Comparison of ENCODE assay signal across 10 cellular contexts in the genomic region with DNA sequence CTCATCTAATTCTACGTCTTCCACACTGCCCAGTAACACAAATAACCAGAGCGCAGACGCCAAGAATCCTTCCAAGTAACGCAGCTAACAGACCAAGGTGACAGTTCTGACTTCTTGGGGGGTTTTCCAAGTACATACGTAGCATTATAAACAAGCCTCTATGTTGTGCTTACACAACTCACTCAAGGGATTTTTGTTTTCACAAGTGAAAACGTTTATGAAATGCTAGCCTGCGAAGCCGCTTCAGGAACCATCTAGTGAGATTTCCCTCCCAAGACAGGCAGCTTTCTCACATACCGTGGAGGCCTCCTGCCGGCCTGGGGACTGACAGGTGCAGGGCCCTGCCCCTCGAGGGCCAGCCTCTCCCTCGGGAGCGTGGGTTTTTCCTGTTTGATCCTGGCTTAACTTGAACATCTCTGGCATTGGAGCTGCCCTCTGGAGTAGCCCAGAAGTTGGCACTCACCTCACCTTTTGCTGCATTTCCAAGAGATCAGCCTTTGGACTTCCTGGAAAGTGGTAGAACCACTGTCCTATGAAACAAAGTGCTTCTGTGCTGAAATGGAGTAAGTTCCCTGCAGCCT.
DNase-seq lines count a peak whose midpoint lies in the region; ATAC-seq and TF ChIP-seq lines count a peak whose summit lies in the region.
"Had no signal": no experiment of that assay in that cellular context is flagged by ENCODE, and none has a peak within 500 bp of the region (broad histone marks: within the 10 kb centered on the region; RNA-seq: fewer than 3 reads in every experiment).

No MANE protein-coding gene starts in this region.

- POLR2A ChIA-PET in activated CD4-positive, alpha-beta memory T cell treated with anti-CD3 and anti-CD28 coated beads, Interleukin-2, amount 10 ng/mL, durations not matched to agents 7 days and 5 days (lab: Charles Lee) = no interaction called here
- POLR2A ChIA-PET in activated CD4-positive, alpha-beta memory T cell treated with anti-CD3 and anti-CD28 coated beads for 36 hours (lab: Charles Lee) = no interaction called here

- CTCF ChIA-PET in activated CD4-positive, alpha-beta memory T cell treated with anti-CD3 and anti-CD28 coated beads, Interleukin-2, amount 10 ng/mL, durations not matched to agents 7 days and 5 days (lab: Charles Lee) = interaction anchor here (0.6 to 1.3 kb wide), 3 partner anchors 19 to 80 kb away, joined by 3 read pairs; no protein-coding TSS in a partner anchor
- CTCF ChIA-PET in activated CD4-positive, alpha-beta memory T cell treated with anti-CD3 and anti-CD28 coated beads for 36 hours (lab: Charles Lee) = interaction anchor here (1.0 to 8.5 kb wide), 4 partner anchors 19 to 179 kb away, joined by 3 to 119 read pairs (median 15); no protein-coding TSS in a partner anchor
- CTCF ChIA-PET in activated CD8-positive, alpha-beta memory T cell treated with anti-CD3 and anti-CD28 coated beads, Interleukin-2, amount 10 ng/mL, durations not matched to agents 7 days and 5 days (lab: Charles Lee) = interaction anchor here (1.1 to 3.6 kb wide), 6 partner anchors 18 to 179 kb away, joined by 4 to 24 read pairs (median 6); no protein-coding TSS in a partner anchor

- peaks cover 0 to 18% of the 10 kb centered on the region in 2 donors for H3K4me1 ChIP-seq in right atrium auricular region

- intact Hi-C loops in activated CD4-positive, alpha-beta memory T cell treated with anti-CD3 and anti-CD28 coated beads for 36 hours (cut with micrococcal nuclease) = no loop called here
- intact Hi-C loops in left ventricle myocardium superior (cut with micrococcal nuclease) = no loop called here

- DNase-seq in activated CD4-positive, alpha-beta memory T cell treated with anti-CD3 and anti-CD28 coated beads, Interleukin-2, amount 10 ng/mL, durations not matched to agents 7 days and 5 days = peak; percentile 11
- no peak for DNase-seq in activated CD4-positive, alpha-beta memory T cell treated with anti-CD3 and anti-CD28 coated beads for 36 hours
- peak; percentile 33 for DNase-seq in activated CD8-positive, alpha-beta memory T cell treated with anti-CD3 and anti-CD28 coated beads, Interleukin-2, amount 10 ng/mL, durations not matched to agents 7 days and 5 days
- DNase-seq in KG1 (lab: John Stamatoyannopoulos, UW) (no peak), SHP77 treated with DMSO at 0.1 percent for 48 hours (lab: John Stamatoyannopoulos, UW) (no peak), left ventricle myocardium superior (no peak), right atrium auricular region (ENCODE audit: low spot score) (no peak)
- DNase-seq: activated T-cell treated with anti-CD3 and anti-CD28 coated beads, Interleukin-2, amount 50 U/mL, for 4 hours had no signal

- TF ChIP-seq CTCF in right atrium auricular region (IDR thresholded peaks at IDR 0.05) = no peak

- no peaks in the 10 kb centered on the region for H3K36me3 Mint-ChIP-seq in activated CD4-positive, alpha-beta memory T cell treated with anti-CD3 and anti-CD28 coated beads, Interleukin-2, amount 10 ng/mL, durations not matched to agents 7 days and 5 days (ENCODE audit: low read depth)
- no peaks in the 10 kb centered on the region for H3K36me3 Mint-ChIP-seq in activated CD4-positive, alpha-beta memory T cell treated with anti-CD3 and anti-CD28 coated beads for 36 hours
- no peaks in the 10 kb centered on the region for H3K36me3 Mint-ChIP-seq in activated CD8-positive, alpha-beta memory T cell treated with anti-CD3 and anti-CD28 coated beads, Interleukin-2, amount 10 ng/mL, durations not matched to agents 7 days and 5 days

- no peaks in the 10 kb centered on the region for H3K27me3 Mint-ChIP-seq in activated CD4-positive, alpha-beta memory T cell treated with anti-CD3 and anti-CD28 coated beads, Interleukin-2, amount 10 ng/mL, durations not matched to agents 7 days and 5 days
- no peaks in the 10 kb centered on the region for H3K27me3 Mint-ChIP-seq in activated CD4-positive, alpha-beta memory T cell treated with anti-CD3 and anti-CD28 coated beads for 36 hours
- no peaks in the 10 kb centered on the region for H3K27me3 Mint-ChIP-seq in activated CD8-positive, alpha-beta memory T cell treated with anti-CD3 and anti-CD28 coated beads, Interleukin-2, amount 10 ng/mL, durations not matched to agents 7 days and 5 days

- no peaks in the 10 kb centered on the region for H3K9me3 Mint-ChIP-seq in activated CD4-positive, alpha-beta memory T cell treated with anti-CD3 and anti-CD28 coated beads, Interleukin-2, amount 10 ng/mL, durations not matched to agents 7 days and 5 days
- H3K9me3 Mint-ChIP-seq in activated CD4-positive, alpha-beta memory T cell treated with anti-CD3 and anti-CD28 coated beads for 36 hours = no peaks in the 10 kb centered on the region
- H3K9me3 Mint-ChIP-seq in activated CD8-positive, alpha-beta memory T cell treated with anti-CD3 and anti-CD28 coated beads, Interleukin-2, amount 10 ng/mL, durations not matched to agents 7 days and 5 days (ENCODE audit: low read depth) = no peaks in the 10 kb centered on the region
- H3K9me3 Mint-ChIP-seq: activated T-cell treated with anti-CD3 and anti-CD28 coated beads, Interleukin-2, amount 50 U/mL, for 4 hours had no signal

- no peak overlapping the region for H3K4me3 ChIP-seq in right atrium auricular region

- no peaks in the 10 kb centered on the region for H3K9me3 ChIP-seq in right atrium auricular region

- H3K27me3 ChIP-seq in right atrium auricular region = no peaks in the 10 kb centered on the region

- no peak overlapping the region for H3K27ac ChIP-seq in right atrium auricular region
- H3K27ac ChIP-seq: epithelial cell of prostate had no signal

- no peak overlapping the region for H3K4me3 Mint-ChIP-seq in activated CD4-positive, alpha-beta memory T cell treated with anti-CD3 and anti-CD28 coated beads, Interleukin-2, amount 10 ng/mL, durations not matched to agents 7 days and 5 days
- no peak overlapping the region for H3K4me3 Mint-ChIP-seq in activated CD4-positive, alpha-beta memory T cell treated with anti-CD3 and anti-CD28 coated beads for 36 hours
- no peak overlapping the region for H3K4me3 Mint-ChIP-seq in activated CD8-positive, alpha-beta memory T cell treated with anti-CD3 and anti-CD28 coated beads, Interleukin-2, amount 10 ng/mL, durations not matched to agents 7 days and 5 days
- H3K4me3 Mint-ChIP-seq: activated T-cell treated with anti-CD3 and anti-CD28 coated beads, Interleukin-2, amount 50 U/mL, for 4 hours had no signal

- ATAC-seq in HG02981 (IDR thresholded peaks at IDR 0.05; ENCODE audit: unreplicated experiment) (peak; percentile 35), left ventricle myocardium superior (no peak)
- no peak for ATAC-seq in activated CD8-positive, alpha-beta memory T cell treated with anti-CD3 and anti-CD28 coated beads, Interleukin-2, amount 10 ng/mL, durations not matched to agents 7 days and 5 days
- ATAC-seq: activated T-cell treated with anti-CD3 and anti-CD28 coated beads, Interleukin-2, amount 50 U/mL, for 4 hours had no signal

- H3K27ac Mint-ChIP-seq in activated CD4-positive, alpha-beta memory T cell treated with anti-CD3 and anti-CD28 coated beads, Interleukin-2, amount 10 ng/mL, durations not matched to agents 7 days and 5 days = no peak overlapping the region
- H3K27ac Mint-ChIP-seq in activated CD4-positive, alpha-beta memory T cell treated with anti-CD3 and anti-CD28 coated beads for 36 hours = no peak overlapping the region
- no peak overlapping the region for H3K27ac Mint-ChIP-seq in activated CD8-positive, alpha-beta memory T cell treated with anti-CD3 and anti-CD28 coated beads, Interleukin-2, amount 10 ng/mL, durations not matched to agents 7 days and 5 days

- H3K36me3 ChIP-seq in right atrium auricular region = no peaks in the 10 kb centered on the region

- peaks cover 6% of the 10 kb centered on the region for H3K4me1 Mint-ChIP-seq in activated CD4-positive, alpha-beta memory T cell treated with anti-CD3 and anti-CD28 coated beads, Interleukin-2, amount 10 ng/mL, durations not matched to agents 7 days and 5 days
- H3K4me1 Mint-ChIP-seq in activated CD4-positive, alpha-beta memory T cell treated with anti-CD3 and anti-CD28 coated beads for 36 hours (ENCODE audit: low read depth) = peaks cover 4% of the 10 kb centered on the region
- peaks cover 6% of the 10 kb centered on the region for H3K4me1 Mint-ChIP-seq in activated CD8-positive, alpha-beta memory T cell treated with anti-CD3 and anti-CD28 coated beads, Interleukin-2, amount 10 ng/mL, durations not matched to agents 7 days and 5 days

Comparison
In these comparisons a context has a peak if more than half of its experiments do, and no peak if none do; other contexts are left out.
1. DNase-seq: peak in activated CD4-positive, alpha-beta memory T cell treated with anti-CD3 and anti-CD28 coated beads, Interleukin-2, amount 10 ng/mL, durations not matched to agents 7 days and 5 days (single experiment) and activated CD8-positive, alpha-beta memory T cell treated with anti-CD3 and anti-CD28 coated beads, Interleukin-2, amount 10 ng/mL, durations not matched to agents 7 days and 5 days (single experiment); none in activated CD4-positive, alpha-beta memory T cell treated with anti-CD3 and anti-CD28 coated beads for 36 hours (single experiment), KG1 (single experiment), SHP77 treated with DMSO at 0.1 percent for 48 hours (single experiment), left ventricle myocardium superior (single experiment) and right atrium auricular region (single experiment).